Comparison of ENCODE assay signal across 17 cellular contexts in the genomic region with DNA sequence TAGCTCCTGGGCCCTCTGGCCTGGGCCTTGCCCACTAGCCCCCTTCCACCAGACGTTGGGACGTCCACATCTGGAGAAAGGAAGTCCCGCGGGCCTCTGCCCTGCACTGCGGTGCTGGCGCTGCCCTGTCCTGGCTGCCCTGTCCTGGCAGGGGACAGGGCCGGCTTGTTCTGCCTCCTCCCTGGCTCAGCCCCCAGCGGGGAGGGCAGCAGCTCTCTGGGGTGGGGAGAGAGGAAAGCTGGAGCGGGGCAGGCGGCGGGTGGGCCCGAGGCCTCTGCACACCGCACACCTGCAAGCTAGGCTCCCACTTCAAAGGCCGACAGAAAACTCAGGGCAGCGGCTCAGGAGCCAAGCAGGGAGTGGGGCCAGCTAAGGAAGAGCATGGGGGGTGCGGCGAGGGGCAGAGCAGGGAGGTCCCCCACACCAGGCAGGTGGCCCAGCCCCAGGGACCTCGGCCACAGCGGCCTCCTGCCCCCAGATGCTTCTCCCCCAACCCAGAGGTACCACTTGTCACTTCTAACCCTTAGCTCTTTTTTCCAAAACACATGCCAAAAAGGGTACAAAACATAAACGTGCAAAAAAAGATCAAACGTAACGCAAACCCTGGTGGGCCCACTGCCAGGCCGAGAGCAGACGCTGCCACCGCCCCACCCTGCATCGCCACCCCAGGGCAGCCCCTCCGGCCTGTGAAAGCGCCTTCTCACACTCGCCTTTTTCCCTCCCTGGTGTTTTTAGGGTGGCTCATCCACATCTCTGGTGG. TPM values are rescaled to one million over a fixed set of nuclear protein-coding genes. Genes with fewer than 3 reads are reported as not detected.
DNase-seq lines count a peak whose midpoint lies in the region; ATAC-seq and TF ChIP-seq lines count a peak whose summit lies in the region.
"Had no signal": no experiment of that assay in that cellular context is flagged by ENCODE, and none has a peak within 500 bp of the region (broad histone marks: within the 10 kb centered on the region; RNA-seq: fewer than 3 reads in every experiment).

No MANE protein-coding gene starts in this region.

- no peak for ATAC-seq in Panc1
- no peak for ATAC-seq in left ventricle myocardium superior
- ATAC-seq in GM21825 (IDR thresholded peaks at IDR 0.05; ENCODE audit: unreplicated experiment), result no peak
- no peak for ATAC-seq in HG03442 (IDR thresholded peaks at IDR 0.05; ENCODE audit: unreplicated experiment)
- ATAC-seq: HepG2, WTC11 had no signal

- BruUV-seq in Panc1 (replicated peaks; lab: Mats Ljungman, UMichigan) (no TSS peak), Calu3 (replicated peaks; lab: Mats Ljungman, UMichigan) (no TSS peak)

- CTCF ChIA-PET in Panc1 (lab: Charles Lee) (no interaction called here), Calu3 (lab: Charles Lee) (no interaction called here), RWPE1 (lab: Yijun Ruan, JAX) (no interaction called here)

- peaks cover 35% of the 10 kb centered on the region for H3K27me3 Mint-ChIP-seq in Calu3 (ENCODE audit: unreplicated experiment)

- H3K36me3 ChIP-seq in Panc1 (ENCODE audit: control insufficient read depth, insufficient read depth, low read length), result no peaks in the 10 kb centered on the region

- peaks cover 10% of the 10 kb centered on the region for H3K36me3 Mint-ChIP-seq in Calu3 (ENCODE audit: insufficient read depth, unreplicated experiment)
- H3K36me3 Mint-ChIP-seq: CD4-positive, CD25-positive, alpha-beta regulatory T cell; WTC11 had no signal

- in situ Hi-C loops in Panc1 (cut with HindIII; ENCODE audit: low pct_unique_long_range_greater_than_20kb, low sequenced_read_pairs), result no loop called here

- no peaks in the 10 kb centered on the region for H3K9me3 ChIP-seq in Panc1 (ENCODE audit: control insufficient read depth, insufficient read depth, low read depth, low read length)

- peak overlapping the region; percentile 39; the same call in 1 of the 2 replicates for H3K27ac ChIP-seq in Panc1 (ENCODE audit: low read length)
- H3K27ac ChIP-seq in RWPE1, result no peak overlapping the region

- H3K4me1 ChIP-seq in Panc1 (ENCODE audit: control insufficient read depth, insufficient read depth, low read length), result peaks cover 34% of the 10 kb centered on the region

- POLR2A ChIA-PET in Panc1 (lab: Charles Lee), result no interaction called here
- POLR2A ChIA-PET in RWPE1 (lab: Yijun Ruan, JAX; ENCODE audit: low non-redundant PET), result no interaction called here

- no peak overlapping the region for H3K4me3 Mint-ChIP-seq in Calu3 (ENCODE audit: low read depth, unreplicated experiment)
- H3K4me3 Mint-ChIP-seq: brain, WTC11 had no signal

- peak; percentile 26 for DNase-seq in D341Med (ENCODE audit: low spot score)
- DNase-seq in Panc1 (ENCODE audit: low read depth, low spot score), result no peak
- peak; percentile 24 for DNase-seq in left ventricle myocardium superior
- DNase-seq in posterior vena cava (ENCODE audit: low spot score), result peak; percentile 65
- no peak for DNase-seq in Calu3
- no peak for DNase-seq in RWPE1 (ENCODE audit: low spot score)
- DNase-seq: activated effector memory CD4-positive, alpha-beta T cell treated with Interleukin-2 at 50 U/mL for 16 hours; CD4-positive, CD25-positive, alpha-beta regulatory T cell; effector CD4-positive, alpha-beta T cell; NCI-H1092; NCI-H2171 treated with DMSO at 0.1 percent for 48 hours; stimulated activated CD4-positive, alpha-beta T cell treated with anti-CD3 and anti-CD28 coated beads, Interleukin-1b, Interleukin-23, amount 100 ng/mL, for 48 hours had no signal

- H3K27me3 ChIP-seq in Panc1 (ENCODE audit: control insufficient read depth, insufficient read depth, low read length), result no peaks in the 10 kb centered on the region

- TF ChIP-seq CTCF in Panc1 (IDR thresholded peaks at IDR 0.05), result no peak
- no peak for TF ChIP-seq CTCF in Calu3 (IDR thresholded peaks at IDR 0.05; ENCODE audit: unreplicated experiment)
- TF ChIP-seq CTCF in RWPE1 (conservative IDR thresholded peaks at IDR 0.05; ENCODE audit: low read depth), result no peak

- intact Hi-C loops in Panc1 (cut with micrococcal nuclease; ENCODE audit: unreplicated experiment) (no loop called here), left ventricle myocardium superior (cut with micrococcal nuclease) (no loop called here), posterior vena cava (cut with DNase I) (loop anchor here in 1 of 2 donors (5.0 kb wide), 1 partner anchor 95 kb away; no protein-coding TSS in a partner anchor), Calu3 (cut with micrococcal nuclease; ENCODE audit: unreplicated experiment) (no loop called here)

- H3K27ac Mint-ChIP-seq in Calu3 (ENCODE audit: unreplicated experiment), result no peak overlapping the region
- H3K27ac Mint-ChIP-seq: brain, WTC11 had no signal

- H3K4me1 Mint-ChIP-seq in Calu3 (ENCODE audit: low read depth, unreplicated experiment), result peaks cover 9% of the 10 kb centered on the region

- no peaks in the 10 kb centered on the region for H3K9me3 Mint-ChIP-seq in Calu3 (ENCODE audit: low read depth, unreplicated experiment)

- H3K4me3 ChIP-seq in Panc1 (ENCODE audit: low read depth in 2 of 2, low read length in 2 of 2), result no peak overlapping the region

RNA-seq across cellular contexts. Expression of a gene that starts 13.5 kb away (rescaled TPM):
- total RNA-seq in Panc1 (2021; ENCODE audit: unreplicated experiment), result 11.0 TPM
- 17.9 TPM for polyA plus RNA-seq in Panc1 (2012; ENCODE audit: insufficient read length)
- total RNA-seq in left ventricle myocardium superior, result 7.4 TPM
- total RNA-seq in posterior vena cava, result 10 to 100 TPM; 39.7 to 62.7 TPM
- total RNA-seq in Calu3 (2022), result 0.76 and 0.86 TPM in 2 replicates

Comparison
In these comparisons a context has a peak if more than half of its experiments do, and no peak if none do; other contexts are left out.
1. DNase-seq: peak in D341Med (single experiment), left ventricle myocardium superior (single experiment) and posterior vena cava (single experiment); none in Panc1 (single experiment), Calu3 (single experiment) and RWPE1 (single experiment).